In the genomic region with DNA sequence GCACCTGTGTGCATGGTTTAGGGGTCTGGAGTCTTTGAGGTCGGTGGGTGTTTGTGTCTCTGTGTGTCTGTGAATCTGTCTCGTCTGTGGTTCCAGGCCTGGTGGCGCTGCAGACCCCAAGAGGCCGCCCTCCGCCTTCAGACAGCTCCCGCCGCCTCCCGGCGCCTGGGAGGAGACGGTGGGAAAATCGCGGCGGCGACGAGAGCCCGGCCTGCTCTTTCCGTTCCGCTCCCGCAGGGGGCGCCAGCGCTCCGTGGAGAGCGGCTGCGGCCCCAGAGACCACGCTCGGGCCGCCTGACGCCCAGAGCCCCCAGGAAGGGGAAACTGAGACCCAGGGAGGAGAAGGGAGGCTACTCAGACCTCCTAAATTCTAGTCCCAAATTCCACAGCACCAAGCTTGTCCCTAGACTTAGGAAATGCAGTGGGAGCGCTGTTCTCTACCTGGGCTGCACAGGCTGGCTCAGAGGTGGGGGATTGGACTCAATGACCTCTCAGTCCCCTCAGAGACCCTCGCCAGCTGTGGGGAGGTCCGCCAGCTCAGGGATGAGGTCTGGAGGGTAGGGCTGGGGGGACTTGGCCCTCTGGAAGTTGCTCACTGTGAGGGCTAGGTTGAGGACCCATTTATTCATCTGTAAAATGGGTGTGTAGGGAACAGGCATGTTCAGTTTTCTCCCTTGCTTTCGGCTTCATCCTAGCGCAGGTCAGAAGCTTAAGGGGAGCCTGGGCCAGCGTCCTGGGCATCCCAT, we compare ENCODE assay signal across 8 cellular contexts.
DNase-seq lines count a peak whose midpoint lies in the region; ATAC-seq and TF ChIP-seq lines count a peak whose summit lies in the region.

No MANE protein-coding gene starts in this region.

- peak overlapping the region; percentile 14; the same call in 1 of the 2 replicates for H3K4me2 ChIP-seq in KMS-11

- no peaks in the 10 kb centered on the region for H4K20me1 ChIP-seq in KMS-11 (ENCODE audit: insufficient read depth)

- H3K79me2 ChIP-seq in KMS-11 (ENCODE audit: insufficient read depth, low read depth), result no peaks in the 10 kb centered on the region

- no peak for ATAC-seq in HG03280 (IDR thresholded peaks at IDR 0.05; ENCODE audit: unreplicated experiment)
- ATAC-seq in GM18873 (IDR thresholded peaks at IDR 0.05; ENCODE audit: low FRiP score, unreplicated experiment), result no peak

- H3K4me3 ChIP-seq in KMS-11 (IDR thresholded peaks at IDR 0.05; ENCODE audit: insufficient read depth, low read depth, low read length), result no peak overlapping the region

- H3K27me3 ChIP-seq in KMS-11 (ENCODE audit: insufficient read depth, low read depth), result peaks cover 7% of the 10 kb centered on the region

- in situ Hi-C loops in T47D (cut with HindIII; ENCODE audit: low pct_unique_long_range_greater_than_20kb, low sequenced_read_pairs), result no loop called here

- peak; percentile 96 for TF ChIP-seq CTCF in KMS-11 (conservative IDR thresholded peaks at IDR 0.05; ENCODE audit: low read depth, low read length)

- no peak overlapping the region for H3K27ac ChIP-seq in KMS-11

- peak; percentile 55 for DNase-seq in DMS153 treated with DMSO at 0.1 percent for 48 hours (lab: John Stamatoyannopoulos, UW; ENCODE audit: unreplicated experiment)
- peak; percentile 29 for DNase-seq in SW480 (ENCODE audit: low spot score)
- DNase-seq in T47D (ENCODE audit: low read depth in 1 of 2, low spot score in 1 of 2), result peak; percentile 52 to 64
- peak; percentile 80 for DNase-seq in left kidney (ENCODE audit: low read depth, low spot score)
- DNase-seq in stimulated activated CD4-positive, alpha-beta T cell treated with anti-CD3 and anti-CD28 coated beads, TNF-alpha, amount 100 ng/mL, for 24 hours (ENCODE audit: low read depth in 3 of 3), result peak; percentile 2 to 39 (median 8)

- peak overlapping the region; percentile 35; the same call in 1 of the 2 replicates for H2AFZ ChIP-seq in KMS-11 (ENCODE audit: low read depth)

- H3K9ac ChIP-seq in KMS-11, result no peak overlapping the region

- H3K4me1 ChIP-seq in KMS-11 (ENCODE audit: low read depth, poor library complexity, severe bottlenecking), result no peaks in the 10 kb centered on the region

- H3K36me3 ChIP-seq in KMS-11 (ENCODE audit: insufficient read depth), result no peaks in the 10 kb centered on the region

Comparison
In these comparisons a context has a peak if more than half of its experiments do, and no peak if none do; other contexts are left out.
1. DNase-seq: peak in every context shown above with its lines; median percentile 80 in left kidney; 58 in T47D; 55 in DMS153 treated with DMSO at 0.1 percent for 48 hours; 29 in SW480; 8 in stimulated activated CD4-positive, alpha-beta T cell treated with anti-CD3 and anti-CD28 coated beads, TNF-alpha, amount 100 ng/mL, for 24 hours.